In the genomic region with DNA sequence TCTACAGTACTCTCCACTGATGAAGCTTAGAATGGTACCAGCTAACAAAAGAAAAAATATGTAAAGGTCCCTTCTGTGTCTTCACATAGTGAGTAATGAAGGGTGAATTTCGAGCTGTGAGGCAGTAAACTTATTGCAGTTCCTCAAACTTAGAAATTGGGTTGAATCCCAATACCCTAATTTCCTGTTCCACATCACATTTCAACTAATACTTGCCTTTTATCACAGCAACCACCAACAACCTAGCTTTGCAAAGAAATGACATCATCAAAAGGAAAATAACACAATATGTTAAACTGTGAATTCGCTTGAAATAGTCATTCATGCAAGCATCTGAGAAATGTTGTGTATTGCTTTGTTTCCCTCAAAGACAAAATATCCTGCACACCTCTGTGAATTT, we compare ENCODE assay signal across 20 cellular contexts. TPM values are rescaled to one million over a fixed set of nuclear protein-coding genes. Genes with fewer than 3 reads are reported as not detected.
A peak's percentile ranks its signal among the peaks of the same experiment; 100 is the strongest.
DNase-seq lines count a peak whose midpoint lies in the region; ATAC-seq and TF ChIP-seq lines count a peak whose summit lies in the region.
"Had no signal": no experiment of that assay in that cellular context is flagged by ENCODE, and none has a peak within 500 bp of the region (broad histone marks: within the 10 kb centered on the region; RNA-seq: fewer than 3 reads in every experiment).

No MANE protein-coding gene starts in this region.

- no peak overlapping the region for H4K8ac ChIP-seq in mesendoderm (ENCODE audit: low read depth, low read length)

- H2BK5ac ChIP-seq in mesendoderm (ENCODE audit: low read length), result no peak overlapping the region

- H3K79me1 ChIP-seq in mesendoderm (ENCODE audit: low read length), result no peaks in the 10 kb centered on the region

- H3K4me1 ChIP-seq in BLaER1, result peaks cover 57% of the 10 kb centered on the region
- H3K4me1 ChIP-seq in OCI-LY1 (ENCODE audit: insufficient read depth, low read length, severe bottlenecking), result peaks cover 95% of the 10 kb centered on the region
- peaks cover 2% of the 10 kb centered on the region for H3K4me1 ChIP-seq in mesendoderm (ENCODE audit: control insufficient read depth, low read depth, low read length)
- no peaks in the 10 kb centered on the region for H3K4me1 ChIP-seq in breast epithelium
- H3K4me1 ChIP-seq: BE2C had no signal

- H2AFZ ChIP-seq in OCI-LY1 (ENCODE audit: low read length), result no peak overlapping the region
- H2AFZ ChIP-seq: hepatocyte had no signal

- peaks cover 9% of the 10 kb centered on the region; the same call in 1 of the 2 replicates for H3F3A ChIP-seq in OCI-LY1 (ENCODE audit: insufficient read depth, low read length)

- no peaks in the 10 kb centered on the region for H3K9me3 Mint-ChIP-seq in central memory CD8-positive, alpha-beta T cell

- no peak for TF ChIP-seq CTCF in OCI-LY1 (IDR thresholded peaks at IDR 0.05; ENCODE audit: low read length)
- TF ChIP-seq CTCF in breast epithelium (IDR thresholded peaks at IDR 0.05), result no peak

- H3K18ac ChIP-seq in mesendoderm (ENCODE audit: low read length), result no peak overlapping the region

- H3K27me3 ChIP-seq in BLaER1 (no peaks in the 10 kb centered on the region), OCI-LY1 (ENCODE audit: insufficient read depth, low read length) (no peaks in the 10 kb centered on the region), mesendoderm (ENCODE audit: insufficient read depth, low read length, poor library complexity) (no peaks in the 10 kb centered on the region), breast epithelium (no peaks in the 10 kb centered on the region)
- H3K27me3 ChIP-seq: BE2C, cardiac muscle cell, hepatocyte, tibial nerve had no signal

- no peak overlapping the region for H2BK120ac ChIP-seq in mesendoderm (ENCODE audit: low read depth, low read length)

- peaks cover 7% of the 10 kb centered on the region for H3K36me3 Mint-ChIP-seq in central memory CD8-positive, alpha-beta T cell (ENCODE audit: insufficient read depth)

- H3K4ac ChIP-seq in mesendoderm (ENCODE audit: low read depth, low read length), result no peak overlapping the region

- no peak overlapping the region for H2AK5ac ChIP-seq in mesendoderm (ENCODE audit: low read length)

- H3K27ac Mint-ChIP-seq in central memory CD8-positive, alpha-beta T cell (ENCODE audit: low read depth), result no peak overlapping the region

- H3K27ac ChIP-seq in BLaER1, result no peak overlapping the region
- H3K27ac ChIP-seq in OCI-LY1 (ENCODE audit: low read depth, low read length, poor library complexity, severe bottlenecking), result peak overlapping the region; percentile 87
- no peak overlapping the region for H3K27ac ChIP-seq in mesendoderm (ENCODE audit: low read depth, low read length)
- no peak overlapping the region for H3K27ac ChIP-seq in breast epithelium
- H3K27ac ChIP-seq: cardiac muscle cell, hepatocyte, tibial nerve had no signal

- H4K5ac ChIP-seq in mesendoderm (ENCODE audit: low read length), result no peak overlapping the region

- peak overlapping the region; percentile 27 for H3K4me3 Mint-ChIP-seq in central memory CD8-positive, alpha-beta T cell

- TF ChIP-seq POLR2A in breast epithelium (IDR thresholded peaks at IDR 0.05), result no peak

- no peak overlapping the region for H2BK15ac ChIP-seq in mesendoderm (replicated peaks; ENCODE audit: low read depth)

- DNase-seq in CD1c-positive myeloid dendritic cell (ENCODE audit: extremely low spot score), result peak; percentile 56
- no peak for DNase-seq in central memory CD8-positive, alpha-beta T cell (ENCODE audit: low spot score in 2 of 2)
- no peak for DNase-seq in mesendoderm
- DNase-seq in breast epithelium (ENCODE audit: low spot score in 2 of 2), result no peak
- DNase-seq: activated CD4-positive, alpha-beta T cell treated with anti-CD3 and anti-CD28 coated beads, Interleukin-2, amount 50 U/mL, for 4 hours; BE2C; DMS79 treated with DMSO at 0.1 percent for 48 hours; GOT3; kidney; NCI-H1092 treated with DMSO at 0.1 percent for 48 hours; NCI-H2171 treated with DMSO at 0.1 percent for 48 hours; stimulated activated CD4-positive, alpha-beta T cell treated with anti-CD3 and anti-CD28 coated beads, Interleukin-4, amount 100 ng/mL, for 1 hour; stimulated activated CD8-positive, alpha-beta memory T cell treated with anti-CD3 and anti-CD28 coated beads, Interleukin-4, amount 100 ng/mL, for 48 hours; T1000 had no signal

- H3K27me3 Mint-ChIP-seq in central memory CD8-positive, alpha-beta T cell, result no peaks in the 10 kb centered on the region

- H3K56ac ChIP-seq in mesendoderm (ENCODE audit: low read length), result no peak overlapping the region

- peaks cover 78% of the 10 kb centered on the region for H3K4me1 Mint-ChIP-seq in central memory CD8-positive, alpha-beta T cell

- no peak overlapping the region for H3K23ac ChIP-seq in mesendoderm (ENCODE audit: low read length)

- H3K9me3 ChIP-seq in BLaER1 (no peaks in the 10 kb centered on the region), OCI-LY1 (ENCODE audit: low read length) (no peaks in the 10 kb centered on the region), breast epithelium (no peaks in the 10 kb centered on the region)
- H3K9me3 ChIP-seq: BE2C, tibial nerve had no signal

- H3K9me2 ChIP-seq in OCI-LY1 (ENCODE audit: low read depth, low read length), result no peaks in the 10 kb centered on the region

- WGBS in mesendoderm (ENCODE audit: extremely low coverage, insufficient coverage, low lambda C conversion rate), result no CpG with 5 or more reads among the region's 2 CpGs

- H3K36me3 ChIP-seq in BLaER1, result no peaks in the 10 kb centered on the region
- peaks cover 15% of the 10 kb centered on the region; the same call in 1 of the 2 replicates for H3K36me3 ChIP-seq in OCI-LY1 (ENCODE audit: insufficient read depth, low read length)
- H3K36me3 ChIP-seq in mesendoderm (ENCODE audit: control insufficient read depth, insufficient read depth, low read length), result no peaks in the 10 kb centered on the region
- H3K36me3 ChIP-seq in breast epithelium, result no peaks in the 10 kb centered on the region
- H3K36me3 ChIP-seq: BE2C, cardiac muscle cell, tibial nerve had no signal

- H3K4me2 ChIP-seq in BLaER1 (peak overlapping the region; percentile 57), OCI-LY1 (ENCODE audit: low read length) (peak overlapping the region; percentile 57), mesendoderm (ENCODE audit: low read length) (no peak overlapping the region)
- H3K4me2 ChIP-seq: hepatocyte had no signal

- no peaks in the 10 kb centered on the region for H4K20me1 ChIP-seq in BLaER1
- H4K20me1 ChIP-seq in OCI-LY1 (ENCODE audit: insufficient read depth, low read length), result no peaks in the 10 kb centered on the region

- H3K9ac ChIP-seq in BLaER1 (no peak overlapping the region), OCI-LY1 (ENCODE audit: low read length) (no peak overlapping the region; the same call in 1 of the 2 replicates), mesendoderm (ENCODE audit: low read length) (no peak overlapping the region)

- no peak overlapping the region for H3K4me3 ChIP-seq in BLaER1
- peak overlapping the region; percentile 36 for H3K4me3 ChIP-seq in OCI-LY1 (ENCODE audit: low read depth, low read length, poor library complexity, severe bottlenecking)
- no peak overlapping the region for H3K4me3 ChIP-seq in mesendoderm (ENCODE audit: low read length)
- no peak overlapping the region for H3K4me3 ChIP-seq in breast epithelium
- H3K4me3 ChIP-seq: cardiac muscle cell, hepatocyte, tibial nerve had no signal

- intact Hi-C loops in breast epithelium (cut with DNase I; ENCODE audit: low total_unique reads), result no loop called here

- peaks cover 61% of the 10 kb centered on the region for H3K79me2 ChIP-seq in OCI-LY1 (ENCODE audit: insufficient read depth, low read length)
- H3K79me2 ChIP-seq in mesendoderm (ENCODE audit: control insufficient read depth, insufficient read depth, low read length), result no peaks in the 10 kb centered on the region

- no peak for ATAC-seq in central memory CD8-positive, alpha-beta T cell (replicated peaks; ENCODE audit: extremely low read depth, poor library complexity, severe bottlenecking)
- no peak for ATAC-seq in GM21360 (IDR thresholded peaks at IDR 0.05; ENCODE audit: unreplicated experiment)

RNA-seq across cellular contexts. Expression of a gene that starts 9.4 kb away (rescaled TPM):
- 11.8 TPM for polyA plus RNA-seq in mesendoderm (2013, experiment 1 of 2)
- polyA plus RNA-seq in mesendoderm (2013, experiment 2 of 2), result 11.9 TPM
- 100 to 1,000 TPM in 1 of 3 donors, 10 to 100 TPM in 2; 35.4 to 167 (median 37.3) TPM for total RNA-seq in breast epithelium
